Comparison of ENCODE assay signal across 13 cellular contexts in genomic region chr1:58397187-58397820, GRCh38.
A peak's percentile ranks its signal among the peaks of the same experiment; 100 is the strongest.
DNase-seq lines count a peak whose midpoint lies in the region; TF ChIP-seq lines count a peak whose summit lies in the region.
"Had no signal": no experiment of that assay in that cellular context is flagged by ENCODE, and none has a peak within 500 bp of the region (broad histone marks: within the 10 kb centered on the region; RNA-seq: fewer than 3 reads in every experiment).

No MANE protein-coding gene starts in this region.

- peaks cover 20% of the 10 kb centered on the region for H3K4me1 ChIP-seq in Karpas-422 (ENCODE audit: low read length)
- H3K4me1 ChIP-seq: body of pancreas had no signal

- H3K4me3 ChIP-seq in AG10803 (ENCODE audit: low read length) (no peak overlapping the region), astrocyte of the spinal cord (ENCODE audit: low read depth, low read length) (no peak overlapping the region), Karpas-422 (ENCODE audit: low read length) (no peak overlapping the region)
- H3K4me3 ChIP-seq: body of pancreas had no signal

- H3K9me2 ChIP-seq in Karpas-422 (replicated peaks; ENCODE audit: insufficient read depth, low read length), result no peaks in the 10 kb centered on the region

- no peak for TF ChIP-seq CTCF in AG10803 (conservative IDR thresholded peaks at IDR 0.05; ENCODE audit: low read length)
- no peak for TF ChIP-seq CTCF in astrocyte of the spinal cord (IDR thresholded peaks at IDR 0.05; ENCODE audit: low read depth, low read length)

- H3K9ac ChIP-seq in Karpas-422 (ENCODE audit: low read length), result no peak overlapping the region

- peak; percentile 90 for DNase-seq in AG10803 (ENCODE audit: low read depth)
- DNase-seq in HT1080 (ENCODE audit: low read depth), result peak; percentile 75
- DNase-seq in astrocyte of the spinal cord (ENCODE audit: low read depth, low spot score), result peak; percentile 54
- peak; percentile 76 for DNase-seq in kidney glomerular epithelial cell (lab: John Stamatoyannopoulos, UW)
- DNase-seq in Karpas-422, result no peak
- no peak for DNase-seq in NCI-H526 treated with DMSO at 0.1 percent for 48 hours (lab: John Stamatoyannopoulos, UW)
- DNase-seq in NCI-H1105 treated with DMSO at 0.1 percent for 48 hours (lab: John Stamatoyannopoulos, UW), result no peak
- no peak for DNase-seq in NCI-H1694 treated with DMSO at 0.1 percent for 48 hours (lab: John Stamatoyannopoulos, UW)
- DNase-seq: activated T-cell treated with anti-CD3 and anti-CD28 coated beads, Interleukin-2, amount 50 U/mL, for 4 hours; body of pancreas; NCI-H1417; stimulated activated CD4-positive, alpha-beta T cell treated with anti-CD3 and anti-CD28 coated beads, Interleukin-4, amount 100 ng/mL, for 24 hours had no signal

- no peaks in the 10 kb centered on the region for H3K9me3 ChIP-seq in Karpas-422 (ENCODE audit: low read length)
- H3K9me3 ChIP-seq: body of pancreas had no signal

- H3K27ac ChIP-seq in Karpas-422 (ENCODE audit: low read length), result no peak overlapping the region
- H3K27ac ChIP-seq: body of pancreas, C4-2B had no signal

- no peak overlapping the region for H3K4me2 ChIP-seq in Karpas-422 (ENCODE audit: low read depth, low read length, poor library complexity, severe bottlenecking)

- no peaks in the 10 kb centered on the region for H4K20me1 ChIP-seq in Karpas-422 (ENCODE audit: insufficient read depth, low read depth, low read length)

- 0 out of 2 replicates have a peak, but pooled peaks cover 2% of the 10 kb centered on the region for H3K27me3 ChIP-seq in Karpas-422 (ENCODE audit: low read length)
- H3K27me3 ChIP-seq: body of pancreas had no signal

- H3K79me2 ChIP-seq in Karpas-422 (ENCODE audit: low read length), result no peaks in the 10 kb centered on the region

- no peak overlapping the region for H2AFZ ChIP-seq in Karpas-422 (ENCODE audit: low read length)

- in situ Hi-C loops in astrocyte of the spinal cord (cut with HindIII; ENCODE audit: low sequenced_read_pairs), result no loop called here

- H3K36me3 ChIP-seq in Karpas-422 (ENCODE audit: insufficient read depth, low read length), result no peaks in the 10 kb centered on the region

Comparison
In these comparisons a context has a peak if more than half of its experiments do, and no peak if none do; other contexts are left out.
1. DNase-seq: peak in AG10803 (single experiment), HT1080 (single experiment), astrocyte of the spinal cord (single experiment) and kidney glomerular epithelial cell (single experiment); none in Karpas-422 (single experiment), NCI-H526 treated with DMSO at 0.1 percent for 48 hours (single experiment), NCI-H1105 treated with DMSO at 0.1 percent for 48 hours (single experiment) and NCI-H1694 treated with DMSO at 0.1 percent for 48 hours (single experiment).